Comparison of ENCODE assay signal across 1 cellular context in genomic region chr12:50241178-50241577, GRCh38.
TF ChIP-seq lines count a peak whose summit lies in the region.

No MANE protein-coding gene starts in this region.

TF ChIP-seq in HepG2, 621 proteins besides CTCF, POLR2A, EP300 and RAD21 (continued from another document and continues in another):
- TF ChIP-seq, protein P1, sequence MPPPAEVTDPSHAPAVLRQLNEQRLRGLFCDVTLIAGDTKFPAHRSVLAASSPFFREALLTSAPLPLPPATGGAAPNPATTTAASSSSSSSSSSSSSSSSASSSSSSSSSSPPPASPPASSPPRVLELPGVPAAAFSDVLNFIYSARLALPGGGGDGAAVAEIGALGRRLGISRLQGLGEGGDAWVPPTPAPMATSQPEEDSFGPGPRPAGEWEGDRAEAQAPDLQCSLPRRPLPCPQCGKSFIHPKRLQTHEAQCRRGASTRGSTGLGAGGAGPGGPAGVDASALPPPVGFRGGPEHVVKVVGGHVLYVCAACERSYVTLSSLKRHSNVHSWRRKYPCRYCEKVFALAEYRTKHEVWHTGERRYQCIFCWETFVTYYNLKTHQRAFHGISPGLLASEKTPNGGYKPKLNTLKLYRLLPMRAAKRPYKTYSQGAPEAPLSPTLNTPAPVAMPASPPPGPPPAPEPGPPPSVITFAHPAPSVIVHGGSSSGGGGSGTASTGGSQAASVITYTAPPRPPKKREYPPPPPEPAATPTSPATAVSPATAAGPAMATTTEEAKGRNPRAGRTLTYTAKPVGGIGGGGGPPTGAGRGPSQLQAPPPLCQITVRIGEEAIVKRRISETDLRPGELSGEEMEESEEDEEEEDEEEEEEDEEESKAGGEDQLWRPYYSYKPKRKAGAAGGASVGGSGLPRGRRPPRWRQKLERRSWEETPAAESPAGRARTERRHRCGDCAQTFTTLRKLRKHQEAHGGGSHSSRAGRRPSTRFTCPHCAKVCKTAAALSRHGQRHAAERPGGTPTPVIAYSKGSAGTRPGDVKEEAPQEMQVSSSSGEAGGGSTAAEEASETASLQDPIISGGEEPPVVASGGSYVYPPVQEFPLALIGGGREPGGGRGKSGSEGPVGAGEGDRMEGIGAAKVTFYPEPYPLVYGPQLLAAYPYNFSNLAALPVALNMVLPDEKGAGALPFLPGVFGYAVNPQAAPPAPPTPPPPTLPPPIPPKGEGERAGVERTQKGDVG (CRISPR knock-in tag; IDR thresholded peaks at IDR 0.05; ENCODE audit: borderline replicate concordance), result no peak
- TF ChIP-seq IKZF4 (CRISPR knock-in tag; IDR thresholded peaks at IDR 0.05; ENCODE audit: borderline replicate concordance, low read depth, not compliant biosample characterization) (no peak), ZNF143 (CRISPR knock-in tag; IDR thresholded peaks at IDR 0.05) (no peak), KLF6 (CRISPR knock-in tag; IDR thresholded peaks at IDR 0.05) (no peak), SNRNP70 (IDR thresholded peaks at IDR 0.05; ENCODE audit: low read depth, low read length) (no peak), ZNF496 (CRISPR knock-in tag; IDR thresholded peaks at IDR 0.05; ENCODE audit: insufficient replicate concordance) (no peak), FOXP1 (IDR thresholded peaks at IDR 0.05) (no peak), FOXP1 (CRISPR knock-in tag; IDR thresholded peaks at IDR 0.05) (peak; percentile 72), ZNF12 (CRISPR knock-in tag; IDR thresholded peaks at IDR 0.05) (no peak), FOXO4 (CRISPR knock-in tag; conservative IDR thresholded peaks at IDR 0.05) (no peak), RXRA (CRISPR knock-in tag; IDR thresholded peaks at IDR 0.05) (no peak), KAT8 (CRISPR knock-in tag; IDR thresholded peaks at IDR 0.05) (no peak), MEF2D (CRISPR knock-in tag; IDR thresholded peaks at IDR 0.05) (peak; percentile 80), ZNF180 (CRISPR knock-in tag; IDR thresholded peaks at IDR 0.05; ENCODE audit: borderline replicate concordance, low read depth) (no peak), ZNF850 (CRISPR knock-in tag; conservative IDR thresholded peaks at IDR 0.05) (no peak), GATA4 (IDR thresholded peaks at IDR 0.05; ENCODE audit: borderline replicate concordance, low read depth) (no peak), TAF1 (CRISPR knock-in tag; IDR thresholded peaks at IDR 0.05) (no peak), GATAD1 (CRISPR knock-in tag; IDR thresholded peaks at IDR 0.05) (no peak), CBX2 (IDR thresholded peaks at IDR 0.05; ENCODE audit: low read depth, low read length) (no peak), CBX2 (CRISPR knock-in tag; IDR thresholded peaks at IDR 0.05; ENCODE audit: low read depth) (no peak), ZKSCAN1 (IDR thresholded peaks at IDR 0.05; ENCODE audit: low read length) (no peak), ZFP91 (CRISPR knock-in tag; IDR thresholded peaks at IDR 0.05; ENCODE audit: borderline replicate concordance) (no peak), ZNF547 (CRISPR knock-in tag; IDR thresholded peaks at IDR 0.05) (no peak), ATF7-NPFF (CRISPR knock-in tag; IDR thresholded peaks at IDR 0.05; ENCODE audit: low read depth) (no peak), ZFP36 (IDR thresholded peaks at IDR 0.05; ENCODE audit: borderline replicate concordance, low read depth, low read length, partially characterized antibody) (no peak), NFYB (CRISPR knock-in tag; IDR thresholded peaks at IDR 0.05) (no peak), ZUFSP (CRISPR knock-in tag; IDR thresholded peaks at IDR 0.05; ENCODE audit: borderline replicate concordance) (no peak), NFIB (CRISPR knock-in tag; IDR thresholded peaks at IDR 0.05; ENCODE audit: borderline replicate concordance) (no peak), DPF2 (CRISPR knock-in tag; IDR thresholded peaks at IDR 0.05; ENCODE audit: borderline replicate concordance, low read depth) (no peak), MAFK (conservative IDR thresholded peaks at IDR 0.05 in 1 of 2, IDR thresholded peaks at IDR 0.05 in 1 of 2; ENCODE audit: low read length in 2 of 2) (no peak), ZNF747 (CRISPR knock-in tag; IDR thresholded peaks at IDR 0.05; ENCODE audit: borderline replicate concordance) (no peak), ATF1 (CRISPR knock-in tag; IDR thresholded peaks at IDR 0.05) (no peak), ATRX (CRISPR knock-in tag; IDR thresholded peaks at IDR 0.05; ENCODE audit: borderline replicate concordance) (no peak), TEAD2 (CRISPR knock-in tag; IDR thresholded peaks at IDR 0.05) (no peak), NFKBIZ (CRISPR knock-in tag; IDR thresholded peaks at IDR 0.05) (no peak), ZNF7 (CRISPR knock-in tag; IDR thresholded peaks at IDR 0.05) (no peak), ZNF543 (CRISPR knock-in tag; IDR thresholded peaks at IDR 0.05) (no peak), ZNF24 (IDR thresholded peaks at IDR 0.05) (no peak), IRF2 (CRISPR knock-in tag; IDR thresholded peaks at IDR 0.05) (no peak), RAD51 (IDR thresholded peaks at IDR 0.05; ENCODE audit: borderline replicate concordance) (no peak), GATAD2A (CRISPR knock-in tag; IDR thresholded peaks at IDR 0.05) (no peak; the same call in 1 of the 2 replicates)
- TF ChIP-seq, protein P2, sequence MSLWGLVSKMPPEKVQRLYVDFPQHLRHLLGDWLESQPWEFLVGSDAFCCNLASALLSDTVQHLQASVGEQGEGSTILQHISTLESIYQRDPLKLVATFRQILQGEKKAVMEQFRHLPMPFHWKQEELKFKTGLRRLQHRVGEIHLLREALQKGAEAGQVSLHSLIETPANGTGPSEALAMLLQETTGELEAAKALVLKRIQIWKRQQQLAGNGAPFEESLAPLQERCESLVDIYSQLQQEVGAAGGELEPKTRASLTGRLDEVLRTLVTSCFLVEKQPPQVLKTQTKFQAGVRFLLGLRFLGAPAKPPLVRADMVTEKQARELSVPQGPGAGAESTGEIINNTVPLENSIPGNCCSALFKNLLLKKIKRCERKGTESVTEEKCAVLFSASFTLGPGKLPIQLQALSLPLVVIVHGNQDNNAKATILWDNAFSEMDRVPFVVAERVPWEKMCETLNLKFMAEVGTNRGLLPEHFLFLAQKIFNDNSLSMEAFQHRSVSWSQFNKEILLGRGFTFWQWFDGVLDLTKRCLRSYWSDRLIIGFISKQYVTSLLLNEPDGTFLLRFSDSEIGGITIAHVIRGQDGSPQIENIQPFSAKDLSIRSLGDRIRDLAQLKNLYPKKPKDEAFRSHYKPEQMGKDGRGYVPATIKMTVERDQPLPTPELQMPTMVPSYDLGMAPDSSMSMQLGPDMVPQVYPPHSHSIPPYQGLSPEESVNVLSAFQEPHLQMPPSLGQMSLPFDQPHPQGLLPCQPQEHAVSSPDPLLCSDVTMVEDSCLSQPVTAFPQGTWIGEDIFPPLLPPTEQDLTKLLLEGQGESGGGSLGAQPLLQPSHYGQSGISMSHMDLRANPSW (CRISPR knock-in tag; IDR thresholded peaks at IDR 0.05; ENCODE audit: borderline replicate concordance), result no peak
- TF ChIP-seq, protein P3, sequence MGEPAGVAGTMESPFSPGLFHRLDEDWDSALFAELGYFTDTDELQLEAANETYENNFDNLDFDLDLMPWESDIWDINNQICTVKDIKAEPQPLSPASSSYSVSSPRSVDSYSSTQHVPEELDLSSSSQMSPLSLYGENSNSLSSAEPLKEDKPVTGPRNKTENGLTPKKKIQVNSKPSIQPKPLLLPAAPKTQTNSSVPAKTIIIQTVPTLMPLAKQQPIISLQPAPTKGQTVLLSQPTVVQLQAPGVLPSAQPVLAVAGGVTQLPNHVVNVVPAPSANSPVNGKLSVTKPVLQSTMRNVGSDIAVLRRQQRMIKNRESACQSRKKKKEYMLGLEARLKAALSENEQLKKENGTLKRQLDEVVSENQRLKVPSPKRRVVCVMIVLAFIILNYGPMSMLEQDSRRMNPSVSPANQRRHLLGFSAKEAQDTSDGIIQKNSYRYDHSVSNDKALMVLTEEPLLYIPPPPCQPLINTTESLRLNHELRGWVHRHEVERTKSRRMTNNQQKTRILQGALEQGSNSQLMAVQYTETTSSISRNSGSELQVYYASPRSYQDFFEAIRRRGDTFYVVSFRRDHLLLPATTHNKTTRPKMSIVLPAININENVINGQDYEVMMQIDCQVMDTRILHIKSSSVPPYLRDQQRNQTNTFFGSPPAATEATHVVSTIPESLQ (CRISPR knock-in tag; conservative IDR thresholded peaks at IDR 0.05), result no peak
- TF ChIP-seq, protein P4, sequence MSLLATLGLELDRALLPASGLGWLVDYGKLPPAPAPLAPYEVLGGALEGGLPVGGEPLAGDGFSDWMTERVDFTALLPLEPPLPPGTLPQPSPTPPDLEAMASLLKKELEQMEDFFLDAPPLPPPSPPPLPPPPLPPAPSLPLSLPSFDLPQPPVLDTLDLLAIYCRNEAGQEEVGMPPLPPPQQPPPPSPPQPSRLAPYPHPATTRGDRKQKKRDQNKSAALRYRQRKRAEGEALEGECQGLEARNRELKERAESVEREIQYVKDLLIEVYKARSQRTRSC (CRISPR knock-in tag; IDR thresholded peaks at IDR 0.05; ENCODE audit: low read depth), result no peak
- TF ChIP-seq, protein P5, sequence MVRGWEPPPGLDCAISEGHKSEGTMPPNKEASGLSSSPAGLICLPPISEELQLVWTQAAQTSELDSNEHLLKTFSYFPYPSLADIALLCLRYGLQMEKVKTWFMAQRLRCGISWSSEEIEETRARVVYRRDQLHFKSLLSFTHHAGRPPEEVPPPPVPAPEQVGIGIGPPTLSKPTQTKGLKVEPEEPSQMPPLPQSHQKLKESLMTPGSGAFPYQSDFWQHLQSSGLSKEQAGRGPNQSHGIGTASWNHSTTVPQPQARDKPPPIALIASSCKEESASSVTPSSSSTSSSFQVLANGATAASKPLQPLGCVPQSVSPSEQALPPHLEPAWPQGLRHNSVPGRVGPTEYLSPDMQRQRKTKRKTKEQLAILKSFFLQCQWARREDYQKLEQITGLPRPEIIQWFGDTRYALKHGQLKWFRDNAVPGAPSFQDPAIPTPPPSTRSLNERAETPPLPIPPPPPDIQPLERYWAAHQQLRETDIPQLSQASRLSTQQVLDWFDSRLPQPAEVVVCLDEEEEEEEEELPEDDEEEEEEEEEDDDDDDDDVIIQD (CRISPR knock-in tag; IDR thresholded peaks at IDR 0.05; ENCODE audit: low read depth), result no peak; the same call in 1 of the 2 replicates
- TF ChIP-seq, protein P6, sequence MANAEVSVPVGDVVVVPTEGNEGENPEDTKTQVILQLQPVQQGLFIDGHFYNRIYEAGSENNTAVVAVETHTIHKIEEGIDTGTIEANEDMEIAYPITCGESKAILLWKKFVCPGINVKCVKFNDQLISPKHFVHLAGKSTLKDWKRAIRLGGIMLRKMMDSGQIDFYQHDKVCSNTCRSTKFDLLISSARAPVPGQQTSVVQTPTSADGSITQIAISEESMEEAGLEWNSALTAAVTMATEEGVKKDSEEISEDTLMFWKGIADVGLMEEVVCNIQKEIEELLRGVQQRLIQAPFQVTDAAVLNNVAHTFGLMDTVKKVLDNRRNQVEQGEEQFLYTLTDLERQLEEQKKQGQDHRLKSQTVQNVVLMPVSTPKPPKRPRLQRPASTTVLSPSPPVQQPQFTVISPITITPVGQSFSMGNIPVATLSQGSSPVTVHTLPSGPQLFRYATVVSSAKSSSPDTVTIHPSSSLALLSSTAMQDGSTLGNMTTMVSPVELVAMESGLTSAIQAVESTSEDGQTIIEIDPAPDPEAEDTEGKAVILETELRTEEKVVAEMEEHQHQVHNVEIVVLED (CRISPR knock-in tag; IDR thresholded peaks at IDR 0.05; ENCODE audit: borderline replicate concordance), result no peak
- TF ChIP-seq, protein P7, sequence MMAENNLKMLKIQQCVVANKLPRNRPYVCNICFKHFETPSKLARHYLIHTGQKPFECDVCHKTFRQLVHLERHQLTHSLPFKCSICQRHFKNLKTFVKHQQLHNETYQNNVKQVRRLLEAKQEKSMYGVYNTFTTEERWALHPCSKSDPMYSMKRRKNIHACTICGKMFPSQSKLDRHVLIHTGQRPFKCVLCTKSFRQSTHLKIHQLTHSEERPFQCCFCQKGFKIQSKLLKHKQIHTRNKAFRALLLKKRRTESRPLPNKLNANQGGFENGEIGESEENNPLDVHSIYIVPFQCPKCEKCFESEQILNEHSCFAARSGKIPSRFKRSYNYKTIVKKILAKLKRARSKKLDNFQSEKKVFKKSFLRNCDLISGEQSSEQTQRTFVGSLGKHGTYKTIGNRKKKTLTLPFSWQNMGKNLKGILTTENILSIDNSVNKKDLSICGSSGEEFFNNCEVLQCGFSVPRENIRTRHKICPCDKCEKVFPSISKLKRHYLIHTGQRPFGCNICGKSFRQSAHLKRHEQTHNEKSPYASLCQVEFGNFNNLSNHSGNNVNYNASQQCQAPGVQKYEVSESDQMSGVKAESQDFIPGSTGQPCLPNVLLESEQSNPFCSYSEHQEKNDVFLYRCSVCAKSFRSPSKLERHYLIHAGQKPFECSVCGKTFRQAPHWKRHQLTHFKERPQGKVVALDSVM (CRISPR knock-in tag; IDR thresholded peaks at IDR 0.05), result no peak
